Comparison of ENCODE assay signal across 8 cellular contexts in the genomic region with DNA sequence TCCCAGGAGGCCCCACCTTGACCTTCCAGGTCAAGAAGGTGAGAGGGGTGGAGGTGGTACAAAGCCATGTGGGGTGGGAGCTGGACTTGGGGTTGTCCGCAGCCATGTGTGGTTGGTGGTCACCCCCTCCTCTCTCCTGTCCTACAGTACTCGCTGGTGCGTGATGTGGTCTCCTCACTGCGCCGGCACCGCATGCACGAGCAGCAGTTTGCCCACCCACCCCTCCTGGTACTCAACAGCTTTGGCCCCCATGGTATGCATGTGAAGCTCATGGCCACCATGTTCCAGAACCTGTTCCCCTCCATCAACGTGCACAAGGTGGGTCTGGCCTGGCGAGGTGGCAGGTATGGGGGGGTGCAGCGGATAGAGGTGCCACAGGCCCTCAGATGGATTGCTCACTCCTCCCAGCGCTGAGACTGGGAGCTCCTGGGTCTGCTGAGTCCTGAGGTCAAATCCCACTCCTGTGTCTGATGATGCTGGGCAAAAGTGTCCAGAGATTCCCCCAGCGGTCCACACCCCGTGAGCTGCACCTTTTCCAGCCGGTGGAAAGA. TPM values are rescaled to one million over a fixed set of nuclear protein-coding genes. Genes with fewer than 3 reads are reported as not detected.
DNase-seq lines count a peak whose midpoint lies in the region; ATAC-seq and TF ChIP-seq lines count a peak whose summit lies in the region.
"Had no signal": no experiment of that assay in that cellular context is flagged by ENCODE, and none has a peak within 500 bp of the region (broad histone marks: within the 10 kb centered on the region; RNA-seq: fewer than 3 reads in every experiment).

No MANE protein-coding gene starts in this region.

- CTCF ChIA-PET in HEK293T (lab: Yijun Ruan, JAX) = interaction anchor here (0.7 to 1.2 kb wide), 3 partner anchors 13 to 177 kb away, joined by 3 to 5 read pairs (median 4); no protein-coding TSS in a partner anchor

- peak overlapping the region; percentile 77 to 95 (median 94) for H3K27ac Mint-ChIP-seq in CD4-positive, CD25-positive, alpha-beta regulatory T cell
- H3K27ac Mint-ChIP-seq in effector memory CD8-positive, alpha-beta T cell = peak overlapping the region; percentile 100

- no peak for DNase-seq in CD4-positive, CD25-positive, alpha-beta regulatory T cell
- no peak for DNase-seq in Jurkat, Clone E6-1 (ENCODE audit: low read depth, low spot score)
- DNase-seq in effector memory CD8-positive, alpha-beta T cell = no peak
- DNase-seq in HEK293T (ENCODE audit: extremely low spot score) = no peak
- no peak for DNase-seq in aorta
- DNase-seq in NCI-H2196 (lab: John Stamatoyannopoulos, UW; ENCODE audit: unreplicated experiment) = no peak
- DNase-seq: NCI-H1092 treated with DMSO at 0.1 percent for 48 hours, RPMI8226 had no signal

- peaks cover 9% of the 10 kb centered on the region for H3K27me3 Mint-ChIP-seq in CD4-positive, CD25-positive, alpha-beta regulatory T cell
- no peaks in the 10 kb centered on the region for H3K27me3 Mint-ChIP-seq in effector memory CD8-positive, alpha-beta T cell

- no peaks in the 10 kb centered on the region for H3K9me3 ChIP-seq in CD4-positive, CD25-positive, alpha-beta regulatory T cell (ENCODE audit: control insufficient read depth in 2 of 2, low read length in 2 of 2)
- H3K9me3 ChIP-seq in aorta (ENCODE audit: control insufficient read depth, low read length) = no peaks in the 10 kb centered on the region

- no peak overlapping the region for H3K4me3 ChIP-seq in CD4-positive, CD25-positive, alpha-beta regulatory T cell (ENCODE audit: low read depth, low read length)
- H3K4me3 ChIP-seq in Jurkat, Clone E6-1 (ENCODE audit: low read length) = peak overlapping the region; percentile 97
- no peak overlapping the region for H3K4me3 ChIP-seq in aorta (ENCODE audit: low read length in 2 of 2)

- peaks cover 7 to 68% (median 33%) of the 10 kb centered on the region in 4 donors for H3K4me1 Mint-ChIP-seq in CD4-positive, CD25-positive, alpha-beta regulatory T cell
- peaks cover 59 to 65% of the 10 kb centered on the region in 2 donors for H3K4me1 Mint-ChIP-seq in effector memory CD8-positive, alpha-beta T cell (ENCODE audit: low read depth in 2 of 2)

- H3K9me3 Mint-ChIP-seq in CD4-positive, CD25-positive, alpha-beta regulatory T cell = no peaks in the 10 kb centered on the region
- no peaks in the 10 kb centered on the region for H3K9me3 Mint-ChIP-seq in effector memory CD8-positive, alpha-beta T cell

- POLR2A ChIA-PET in HEK293T (lab: Yijun Ruan, JAX) = interaction anchor here (1.1 to 6.5 kb wide), 2 partner anchors 10 to 25 kb away, joined by 3 to 62 read pairs; no protein-coding TSS in a partner anchor

- peak overlapping the region; percentile 94 for H3K27ac ChIP-seq in CD4-positive, CD25-positive, alpha-beta regulatory T cell (ENCODE audit: insufficient read depth, low read length, poor library complexity, severe bottlenecking)
- no peak overlapping the region for H3K27ac ChIP-seq in aorta (ENCODE audit: low read depth in 1 of 2, low read length in 2 of 2)

- peaks cover 70% of the 10 kb centered on the region for H3K4me1 ChIP-seq in CD4-positive, CD25-positive, alpha-beta regulatory T cell (ENCODE audit: control insufficient read depth, insufficient read depth, low read length, poor library complexity, severe bottlenecking)
- H3K4me1 ChIP-seq in aorta (ENCODE audit: control insufficient read depth in 1 of 2, insufficient read depth in 2 of 2, low read length in 2 of 2) = no peaks in the 10 kb centered on the region

- no peak for ATAC-seq in CD4-positive, CD25-positive, alpha-beta regulatory T cell (ENCODE audit: low read depth in 2 of 2)
- no peak for ATAC-seq in effector memory CD8-positive, alpha-beta T cell (replicated peaks)
- no peak for ATAC-seq in aorta (ENCODE audit: low FRiP score)

- H3K27me3 ChIP-seq in CD4-positive, CD25-positive, alpha-beta regulatory T cell (ENCODE audit: control insufficient read depth, insufficient read depth, low read length) = no peaks in the 10 kb centered on the region
- no peaks in the 10 kb centered on the region for H3K27me3 ChIP-seq in aorta (ENCODE audit: control insufficient read depth in 1 of 2, insufficient read depth in 2 of 2, low read length in 1 of 2)

- H3K4me3 Mint-ChIP-seq in CD4-positive, CD25-positive, alpha-beta regulatory T cell = peak overlapping the region; percentile 77 to 90 (median 86)
- peak overlapping the region; percentile 72 to 88 for H3K4me3 Mint-ChIP-seq in effector memory CD8-positive, alpha-beta T cell

- WGBS in aorta, 2 donors = 92 to 96% methylated on average over 14 of the region's 14 CpGs

- H3K36me3 Mint-ChIP-seq in CD4-positive, CD25-positive, alpha-beta regulatory T cell = peaks cover 16% of the 10 kb centered on the region
- peaks cover 88% of the 10 kb centered on the region for H3K36me3 Mint-ChIP-seq in effector memory CD8-positive, alpha-beta T cell (ENCODE audit: insufficient read depth)

- intact Hi-C loops in aorta (cut with DNase I) = loop anchor here in 1 of 2 donors (2.0 kb wide), 1 partner anchor 145 kb away; the partner anchor contains the start of gene MRPL4

- H3K36me3 ChIP-seq in CD4-positive, CD25-positive, alpha-beta regulatory T cell (ENCODE audit: control insufficient read depth, insufficient read depth, low read length) = peaks cover 29% of the 10 kb centered on the region
- H3K36me3 ChIP-seq in aorta (ENCODE audit: control insufficient read depth in 1 of 2, insufficient read depth in 2 of 2, low read length in 1 of 2) = peaks cover 0 to 8% of the 10 kb centered on the region in 2 donors

TF ChIP-seq in HEK293T, 16 proteins besides CTCF, POLR2A, EP300 and RAD21:
- TF ChIP-seq FOXK2 (IDR thresholded peaks at IDR 0.05) (no peak), LEF1 (IDR thresholded peaks at IDR 0.05; ENCODE audit: borderline replicate concordance) (no peak), FOXA1 (IDR thresholded peaks at IDR 0.05) (no peak), ZNF384 (IDR thresholded peaks at IDR 0.05) (no peak), ELF4 (IDR thresholded peaks at IDR 0.05) (no peak), HDGF (IDR thresholded peaks at IDR 0.05; ENCODE audit: borderline replicate concordance) (no peak), ARNT (IDR thresholded peaks at IDR 0.05) (no peak), CTBP1 (IDR thresholded peaks at IDR 0.05; ENCODE audit: borderline replicate concordance) (no peak), SUZ12 (IDR thresholded peaks at IDR 0.05) (no peak), TARDBP (IDR thresholded peaks at IDR 0.05) (no peak), PKNOX1 (IDR thresholded peaks at IDR 0.05) (no peak), SP1 (IDR thresholded peaks at IDR 0.05) (no peak), BHLHE40 (IDR thresholded peaks at IDR 0.05; ENCODE audit: borderline replicate concordance) (no peak), NFRKB (IDR thresholded peaks at IDR 0.05) (no peak)

RNA-seq across cellular contexts. Expression of gene PPAN, which starts 1.7 kb away (rescaled TPM):
- total RNA-seq in CD4-positive, CD25-positive, alpha-beta regulatory T cell = 62.2 TPM
- 10 to 100 TPM; 14.1 to 29.2 (median 21.7) TPM for polyA plus RNA-seq in CD4-positive, CD25-positive, alpha-beta regulatory T cell
- 118 TPM for polyA plus RNA-seq in Jurkat, Clone E6-1 (2012; ENCODE audit: insufficient read depth, insufficient read length)
- total RNA-seq in aorta = 10 to 100 TPM; 24.3 to 30.9 TPM
- 10 to 100 TPM; 13.1 to 24.7 TPM for polyA plus RNA-seq in aorta

RNA-seq across cellular contexts. Expression of gene P2RY11, which starts 3.6 kb away (rescaled TPM):
- 23.0 TPM for total RNA-seq in CD4-positive, CD25-positive, alpha-beta regulatory T cell
- 1 to 10 TPM in 3 of 4 donors, under 1 TPM in 1; 0.64 to 2.2 (median 1.6) TPM for polyA plus RNA-seq in CD4-positive, CD25-positive, alpha-beta regulatory T cell
- polyA plus RNA-seq in Jurkat, Clone E6-1 (2012; ENCODE audit: insufficient read depth, insufficient read length) = 32.0 TPM
- 10 to 100 TPM in 1 of 2 donors, 1 to 10 TPM in 1; 9.7 to 10.5 TPM for total RNA-seq in aorta
- 10 to 100 TPM in 1 of 2 donors, 1 to 10 TPM in 1; 5.3 to 16.0 TPM for polyA plus RNA-seq in aorta

RNA-seq across cellular contexts. Expression of gene ANGPTL6, which starts 5.4 kb away (rescaled TPM):
- total RNA-seq in CD4-positive, CD25-positive, alpha-beta regulatory T cell = 0.30 TPM
- polyA plus RNA-seq in CD4-positive, CD25-positive, alpha-beta regulatory T cell = under 1 TPM; 0.18 to 0.53 (median 0.22) TPM
- 2.3 TPM for polyA plus RNA-seq in Jurkat, Clone E6-1 (2012; ENCODE audit: insufficient read depth, insufficient read length)
- under 1 TPM; 0.19 to 0.24 TPM for total RNA-seq in aorta
- under 1 TPM; 0.41 to 0.63 TPM for polyA plus RNA-seq in aorta

RNA-seq across cellular contexts. Expression of gene EIF3G, which starts 11.8 kb away (rescaled TPM):
- total RNA-seq in CD4-positive, CD25-positive, alpha-beta regulatory T cell = 328 TPM
- polyA plus RNA-seq in CD4-positive, CD25-positive, alpha-beta regulatory T cell = 100 to 1,000 TPM; 243 to 257 (median 253) TPM
- polyA plus RNA-seq in Jurkat, Clone E6-1 (2012; ENCODE audit: insufficient read depth, insufficient read length) = 349 TPM
- 100 to 1,000 TPM; 143 to 176 TPM for total RNA-seq in aorta
- 100 to 1,000 TPM; 162 to 319 TPM for polyA plus RNA-seq in aorta

RNA-seq across cellular contexts. Expression of gene SHFL, which starts 21.8 kb away (rescaled TPM):
- 93.2 TPM for total RNA-seq in CD4-positive, CD25-positive, alpha-beta regulatory T cell
- 10 to 100 TPM; 28.0 to 29.4 (median 28.6) TPM for polyA plus RNA-seq in CD4-positive, CD25-positive, alpha-beta regulatory T cell
- 35.4 TPM for polyA plus RNA-seq in Jurkat, Clone E6-1 (2012; ENCODE audit: insufficient read depth, insufficient read length)
- total RNA-seq in aorta = 10 to 100 TPM; 32.1 to 50.5 TPM
- polyA plus RNA-seq in aorta = 10 to 100 TPM; 20.3 to 70.2 TPM
